ENCODE assay signal across 1 cellular context in genomic region chr11:119319702-119320592, GRCh38.
TF ChIP-seq lines count a peak whose summit lies in the region.

No MANE protein-coding gene starts in this region.

TF ChIP-seq in GM12878, 131 proteins besides CTCF, POLR2A, EP300 and RAD21:
- TF ChIP-seq ESRRA (IDR thresholded peaks at IDR 0.05; ENCODE audit: low read length) (no peak), ETV6 (conservative IDR thresholded peaks at IDR 0.05 in 1 of 2, IDR thresholded peaks at IDR 0.05 in 1 of 2; ENCODE audit: borderline replicate concordance in 1 of 2, low read depth in 1 of 2) (no peak), ZNF622 (IDR thresholded peaks at IDR 0.05) (no peak)
